Comparison of ENCODE assay signal across 1 cellular context in the genomic region with DNA sequence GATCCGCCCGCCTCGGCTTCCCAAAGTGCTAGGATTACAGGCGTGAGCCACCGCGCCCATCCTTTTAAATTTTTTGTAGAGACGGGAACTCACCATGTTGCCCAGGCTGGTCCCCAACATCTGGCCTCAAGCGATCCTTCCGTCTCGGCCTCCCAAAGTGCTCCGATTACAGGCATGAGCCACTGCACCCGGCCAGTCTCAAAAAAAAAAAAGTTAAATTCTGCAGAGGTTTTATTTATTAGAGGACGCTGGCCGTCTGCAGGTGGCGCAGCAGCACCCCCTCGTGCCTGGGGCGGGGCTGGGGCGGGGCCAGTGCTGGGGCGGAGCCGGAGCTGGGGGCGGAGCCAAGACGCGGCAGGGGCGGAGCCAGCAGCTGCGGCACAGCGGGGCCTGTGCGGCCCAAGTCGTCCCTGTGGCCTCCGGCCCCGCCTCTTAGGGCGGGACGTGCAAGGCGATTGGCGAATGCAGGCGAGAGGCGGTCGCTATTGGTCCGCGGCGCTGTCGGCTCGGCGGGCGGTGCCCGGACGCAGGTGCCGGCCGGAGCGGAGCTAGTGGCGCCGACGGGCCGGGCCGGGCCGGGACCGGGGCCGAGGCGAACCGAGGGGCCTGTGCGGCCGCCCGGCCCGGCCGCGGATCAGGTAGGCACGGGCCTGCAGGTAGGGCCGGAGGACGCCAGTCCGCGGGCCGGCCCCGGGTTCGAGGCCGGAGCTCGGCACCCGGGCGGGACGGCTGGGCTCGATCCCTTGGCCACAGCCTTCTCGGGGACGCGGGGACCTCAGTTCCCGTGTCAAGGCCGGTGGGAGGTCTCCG.
TF ChIP-seq lines count a peak whose summit lies in the region.

A gene with protein sequence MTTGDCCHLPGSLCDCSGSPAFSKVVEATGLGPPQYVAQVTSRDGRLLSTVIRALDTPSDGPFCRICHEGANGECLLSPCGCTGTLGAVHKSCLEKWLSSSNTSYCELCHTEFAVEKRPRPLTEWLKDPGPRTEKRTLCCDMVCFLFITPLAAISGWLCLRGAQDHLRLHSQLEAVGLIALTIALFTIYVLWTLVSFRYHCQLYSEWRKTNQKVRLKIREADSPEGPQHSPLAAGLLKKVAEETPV (plus strand): TSS at position 523 of the 810 bp plus-strand sequence. CDS start 8,536 bp downstream, outside the sequence.

TF ChIP-seq in K562, 482 proteins besides CTCF, POLR2A, EP300 and RAD21 (continued from another document and continues in another):
- no peak for TF ChIP-seq ZNF699 (CRISPR knock-in tag; IDR thresholded peaks at IDR 0.05; ENCODE audit: insufficient replicate concordance)
- no peak for TF ChIP-seq NFRKB (IDR thresholded peaks at IDR 0.05; ENCODE audit: low read depth)
- no peak for TF ChIP-seq ZNF77 (CRISPR knock-in tag; IDR thresholded peaks at IDR 0.05)
- TF ChIP-seq POLR3A (IDR thresholded peaks at IDR 0.05; ENCODE audit: borderline replicate concordance, extremely low read depth, insufficient read depth, insufficient read length): no peak
- no peak for TF ChIP-seq CHCHD3 (CRISPR knock-in tag; IDR thresholded peaks at IDR 0.05)
- TF ChIP-seq, protein P1, sequence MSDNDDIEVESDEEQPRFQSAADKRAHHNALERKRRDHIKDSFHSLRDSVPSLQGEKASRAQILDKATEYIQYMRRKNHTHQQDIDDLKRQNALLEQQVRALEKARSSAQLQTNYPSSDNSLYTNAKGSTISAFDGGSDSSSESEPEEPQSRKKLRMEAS (CRISPR knock-in tag; IDR thresholded peaks at IDR 0.05): peak; percentile 48
- TF ChIP-seq, protein P2, sequence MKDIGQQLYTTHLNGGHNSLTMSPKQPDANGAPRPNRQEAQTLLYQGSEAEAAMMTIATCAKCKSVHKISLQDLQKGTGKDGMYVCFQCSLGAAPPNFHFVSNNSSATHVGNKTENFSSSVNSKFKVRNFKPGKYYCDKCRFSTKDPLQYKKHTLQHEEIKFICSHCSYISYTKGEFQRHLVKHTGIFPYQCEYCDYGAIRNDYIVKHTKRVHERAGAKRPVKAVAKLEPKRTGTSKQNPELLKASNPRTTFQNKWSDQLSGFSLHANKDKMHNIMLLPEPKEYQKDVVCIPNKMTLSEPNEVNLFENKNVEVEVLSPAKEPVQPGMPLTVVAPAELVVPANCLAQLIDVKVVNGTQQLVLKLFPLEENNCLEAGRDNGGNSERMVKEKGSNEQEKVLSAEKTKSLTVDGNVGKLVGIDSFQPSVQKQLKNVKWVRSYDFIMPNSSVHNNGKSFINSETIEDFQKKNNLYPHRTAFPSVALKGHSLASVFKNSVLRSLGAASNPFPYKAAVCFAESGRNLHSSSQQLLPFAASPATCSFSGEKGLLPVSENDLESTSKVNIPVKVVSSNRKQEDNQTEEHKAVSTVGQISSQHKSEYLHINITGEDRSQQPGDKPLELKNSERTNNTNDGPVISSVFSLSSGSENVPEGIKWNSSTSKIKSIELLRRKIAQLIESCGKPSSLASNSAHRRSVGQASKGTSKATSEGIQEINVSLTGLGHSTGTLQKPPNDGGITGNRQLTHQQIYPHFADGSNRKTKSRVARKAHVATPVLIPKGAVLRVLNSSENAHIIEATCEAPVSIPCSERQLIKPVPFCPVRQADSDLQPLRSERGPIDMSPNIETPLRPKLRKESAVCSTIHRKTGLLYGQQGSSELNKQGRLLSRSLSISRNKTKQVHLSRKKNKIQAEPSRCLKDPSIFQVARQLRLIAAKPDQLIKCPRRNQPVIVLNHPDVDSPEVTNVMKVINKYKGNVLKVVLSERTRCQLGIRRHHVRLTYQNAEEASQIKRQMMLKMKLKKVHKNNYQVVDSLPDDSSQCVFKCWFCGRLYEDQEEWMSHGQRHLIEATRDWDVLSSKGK (CRISPR knock-in tag; IDR thresholded peaks at IDR 0.05): no peak
- TF ChIP-seq, protein P3, sequence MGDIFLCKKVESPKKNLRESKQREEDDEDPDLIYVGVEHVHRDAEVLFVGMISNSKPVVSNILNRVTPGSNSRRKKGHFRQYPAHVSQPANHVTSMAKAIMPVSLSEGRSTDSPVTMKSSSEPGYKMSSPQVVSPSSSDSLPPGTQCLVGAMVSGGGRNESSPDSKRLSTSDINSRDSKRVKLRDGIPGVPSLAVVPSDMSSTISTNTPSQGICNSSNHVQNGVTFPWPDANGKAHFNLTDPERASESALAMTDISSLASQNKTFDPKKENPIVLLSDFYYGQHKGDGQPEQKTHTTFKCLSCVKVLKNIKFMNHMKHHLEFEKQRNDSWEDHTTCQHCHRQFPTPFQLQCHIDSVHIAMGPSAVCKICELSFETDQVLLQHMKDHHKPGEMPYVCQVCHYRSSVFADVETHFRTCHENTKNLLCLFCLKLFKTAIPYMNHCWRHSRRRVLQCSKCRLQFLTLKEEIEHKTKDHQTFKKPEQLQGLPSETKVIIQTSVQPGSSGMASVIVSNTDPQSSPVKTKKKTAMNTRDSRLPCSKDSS (IDR thresholded peaks at IDR 0.05; ENCODE audit: low read depth, partially characterized antibody): no peak
- no peak for TF ChIP-seq SAFB (IDR thresholded peaks at IDR 0.05; ENCODE audit: borderline replicate concordance, low read depth, low read length)
- TF ChIP-seq BACH1 (tag; IDR thresholded peaks at IDR 0.05): no peak
- TF ChIP-seq TGIF2 (CRISPR knock-in tag; IDR thresholded peaks at IDR 0.05): no peak
- no peak for TF ChIP-seq ZNF134 (CRISPR knock-in tag; conservative IDR thresholded peaks at IDR 0.05)
- TF ChIP-seq SRSF9 (IDR thresholded peaks at IDR 0.05; ENCODE audit: borderline replicate concordance, low read depth, low read length): no peak
- peak; percentile 62; the same call in 1 of the 2 replicates for TF ChIP-seq PHF8 (IDR thresholded peaks at IDR 0.05; ENCODE audit: borderline replicate concordance, low read length)
- TF ChIP-seq U2AF2 (optimal IDR thresholded peaks at IDR 0.05; ENCODE audit: low read depth, low read length): no peak
- TF ChIP-seq SMARCC2 (IDR thresholded peaks at IDR 0.05; ENCODE audit: low read depth): no peak
- TF ChIP-seq, protein P4, sequence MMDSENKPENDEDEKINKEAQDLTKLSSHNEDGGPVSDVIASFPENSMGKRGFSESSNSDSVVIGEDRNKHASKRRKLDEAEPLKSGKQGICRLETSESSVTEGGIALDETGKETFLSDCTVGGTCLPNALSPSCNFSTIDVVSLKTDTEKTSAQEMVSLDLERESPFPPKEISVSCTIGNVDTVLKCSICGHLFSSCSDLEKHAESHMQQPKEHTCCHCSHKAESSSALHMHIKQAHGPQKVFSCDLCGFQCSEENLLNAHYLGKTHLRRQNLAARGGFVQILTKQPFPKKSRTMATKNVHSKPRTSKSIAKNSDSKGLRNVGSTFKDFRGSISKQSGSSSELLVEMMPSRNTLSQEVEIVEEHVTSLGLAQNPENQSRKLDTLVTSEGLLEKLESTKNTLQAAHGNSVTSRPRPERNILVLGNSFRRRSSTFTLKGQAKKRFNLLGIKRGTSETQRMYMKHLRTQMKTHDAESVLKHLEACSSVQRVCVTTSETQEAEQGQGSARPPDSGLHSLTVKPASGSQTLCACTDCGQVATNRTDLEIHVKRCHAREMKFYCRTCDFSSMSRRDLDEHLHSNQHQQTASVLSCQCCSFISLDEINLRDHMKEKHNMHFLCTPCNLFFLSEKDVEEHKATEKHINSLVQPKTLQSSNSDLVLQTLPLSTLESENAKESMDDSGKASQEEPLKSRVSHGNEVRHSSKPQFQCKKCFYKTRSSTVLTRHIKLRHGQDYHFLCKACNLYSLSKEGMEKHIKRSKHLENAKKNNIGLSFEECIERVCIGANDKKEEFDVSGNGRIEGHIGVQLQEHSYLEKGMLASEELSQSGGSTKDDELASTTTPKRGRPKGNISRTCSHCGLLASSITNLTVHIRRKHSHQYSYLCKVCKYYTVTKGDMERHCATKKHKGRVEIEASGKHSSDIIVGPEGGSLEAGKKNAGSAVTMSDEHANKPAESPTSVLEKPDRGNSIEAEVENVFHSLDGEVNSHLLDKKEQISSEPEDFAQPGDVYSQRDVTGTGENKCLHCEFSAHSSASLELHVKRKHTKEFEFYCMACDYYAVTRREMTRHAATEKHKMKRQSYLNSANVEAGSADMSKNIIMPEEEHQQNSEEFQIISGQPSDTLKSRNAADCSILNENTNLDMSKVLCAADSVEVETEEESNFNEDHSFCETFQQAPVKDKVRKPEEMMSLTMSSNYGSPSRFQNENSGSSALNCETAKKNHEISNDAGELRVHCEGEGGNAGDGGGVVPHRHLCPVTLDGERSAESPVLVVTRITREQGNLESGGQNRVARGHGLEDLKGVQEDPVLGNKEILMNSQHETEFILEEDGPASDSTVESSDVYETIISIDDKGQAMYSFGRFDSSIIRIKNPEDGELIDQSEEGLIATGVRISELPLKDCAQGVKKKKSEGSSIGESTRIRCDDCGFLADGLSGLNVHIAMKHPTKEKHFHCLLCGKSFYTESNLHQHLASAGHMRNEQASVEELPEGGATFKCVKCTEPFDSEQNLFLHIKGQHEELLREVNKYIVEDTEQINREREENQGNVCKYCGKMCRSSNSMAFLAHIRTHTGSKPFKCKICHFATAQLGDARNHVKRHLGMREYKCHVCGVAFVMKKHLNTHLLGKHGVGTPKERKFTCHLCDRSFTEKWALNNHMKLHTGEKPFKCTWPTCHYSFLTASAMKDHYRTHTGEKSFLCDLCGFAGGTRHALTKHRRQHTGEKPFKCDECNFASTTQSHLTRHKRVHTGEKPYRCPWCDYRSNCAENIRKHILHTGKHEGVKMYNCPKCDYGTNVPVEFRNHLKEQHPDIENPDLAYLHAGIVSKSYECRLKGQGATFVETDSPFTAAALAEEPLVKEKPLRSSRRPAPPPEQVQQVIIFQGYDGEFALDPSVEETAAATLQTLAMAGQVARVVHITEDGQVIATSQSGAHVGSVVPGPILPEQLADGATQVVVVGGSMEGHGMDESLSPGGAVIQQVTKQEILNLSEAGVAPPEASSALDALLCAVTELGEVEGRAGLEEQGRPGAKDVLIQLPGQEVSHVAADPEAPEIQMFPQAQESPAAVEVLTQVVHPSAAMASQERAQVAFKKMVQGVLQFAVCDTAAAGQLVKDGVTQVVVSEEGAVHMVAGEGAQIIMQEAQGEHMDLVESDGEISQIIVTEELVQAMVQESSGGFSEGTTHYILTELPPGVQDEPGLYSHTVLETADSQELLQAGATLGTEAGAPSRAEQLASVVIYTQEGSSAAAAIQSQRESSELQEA (IDR thresholded peaks at IDR 0.05; ENCODE audit: low read depth): no peak
- TF ChIP-seq JUNB (CRISPR knock-in tag; conservative IDR thresholded peaks at IDR 0.05): no peak
- TF ChIP-seq, protein P5, sequence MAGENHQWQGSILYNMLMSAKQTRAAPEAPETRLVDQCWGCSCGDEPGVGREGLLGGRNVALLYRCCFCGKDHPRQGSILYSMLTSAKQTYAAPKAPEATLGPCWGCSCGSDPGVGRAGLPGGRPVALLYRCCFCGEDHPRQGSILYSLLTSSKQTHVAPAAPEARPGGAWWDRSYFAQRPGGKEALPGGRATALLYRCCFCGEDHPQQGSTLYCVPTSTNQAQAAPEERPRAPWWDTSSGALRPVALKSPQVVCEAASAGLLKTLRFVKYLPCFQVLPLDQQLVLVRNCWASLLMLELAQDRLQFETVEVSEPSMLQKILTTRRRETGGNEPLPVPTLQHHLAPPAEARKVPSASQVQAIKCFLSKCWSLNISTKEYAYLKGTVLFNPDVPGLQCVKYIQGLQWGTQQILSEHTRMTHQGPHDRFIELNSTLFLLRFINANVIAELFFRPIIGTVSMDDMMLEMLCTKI (IDR thresholded peaks at IDR 0.05; ENCODE audit: partially characterized antibody): no peak
- TF ChIP-seq, protein P6, sequence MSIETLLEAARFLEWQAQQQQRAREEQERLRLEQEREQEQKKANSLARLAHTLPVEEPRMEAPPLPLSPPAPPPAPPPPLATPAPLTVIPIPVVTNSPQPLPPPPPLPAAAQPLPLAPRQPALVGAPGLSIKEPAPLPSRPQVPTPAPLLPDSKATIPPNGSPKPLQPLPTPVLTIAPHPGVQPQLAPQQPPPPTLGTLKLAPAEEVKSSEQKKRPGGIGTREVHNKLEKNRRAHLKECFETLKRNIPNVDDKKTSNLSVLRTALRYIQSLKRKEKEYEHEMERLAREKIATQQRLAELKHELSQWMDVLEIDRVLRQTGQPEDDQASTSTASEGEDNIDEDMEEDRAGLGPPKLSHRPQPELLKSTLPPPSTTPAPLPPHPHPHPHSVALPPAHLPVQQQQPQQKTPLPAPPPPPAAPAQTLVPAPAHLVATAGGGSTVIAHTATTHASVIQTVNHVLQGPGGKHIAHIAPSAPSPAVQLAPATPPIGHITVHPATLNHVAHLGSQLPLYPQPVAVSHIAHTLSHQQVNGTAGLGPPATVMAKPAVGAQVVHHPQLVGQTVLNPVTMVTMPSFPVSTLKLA (conservative IDR thresholded peaks at IDR 0.05): peak; percentile 18 to 61; a peak in 1 of 4 replicates
